Comparison of ENCODE assay signal across 23 cellular contexts in genomic region chr12:5624873-5625272, GRCh38.
"Had no signal": no experiment of that assay in that cellular context is flagged by ENCODE, and none has a peak within 500 bp of the region (broad histone marks: within the 10 kb centered on the region; RNA-seq: fewer than 3 reads in every experiment).

No MANE protein-coding gene starts in this region.

- DNase-seq: activated CD4-positive, alpha-beta T cell treated with anti-CD3 and anti-CD28 coated beads for 4 hours; activated CD4-positive, alpha-beta T cell treated with anti-CD3 and anti-CD28 coated beads, Interleukin-2, amount 50 U/mL, for 4 hours; activated CD8-positive, alpha-beta memory T cell treated with anti-CD3 and anti-CD28 coated beads, Interleukin-2, amount 50 U/mL, for 48 hours; activated CD8-positive, alpha-beta T cell treated with anti-CD3 and anti-CD28 coated beads, Interleukin-2, amount 10 ng/mL, durations not matched to agents 7 days and 5 days; activated naive CD4-positive, alpha-beta T cell treated with anti-CD3 and anti-CD28 coated beads, Interleukin-2, amount 50 U/mL, for 16 hours; activated naive CD8-positive, alpha-beta T cell treated with anti-CD3 and anti-CD28 coated beads, Interleukin-2, amount 10 ng/mL, durations not matched to agents 7 days and 5 days; activated T-cell treated with anti-CD3 and anti-CD28 coated beads, Interleukin-2, amount 50 U/mL, for 1 hour; adrenal gland; anterior cingulate cortex; NCI-H1092; NCI-H1417 treated with DMSO at 0.1 percent for 48 hours; NCI-H1694; NCI-H2029; NCI-H2107; NCI-H2171 treated with DMSO at 0.1 percent for 48 hours; NCI-H226; NCI-H526; Peyer's patch; SHP77 had no signal

- H3K36me3 Mint-ChIP-seq: activated naive CD8-positive, alpha-beta T cell treated with anti-CD3 and anti-CD28 coated beads, Interleukin-2, amount 10 ng/mL, durations not matched to agents 7 days and 5 days had no signal

- H3K9me3 Mint-ChIP-seq: activated naive CD8-positive, alpha-beta T cell treated with anti-CD3 and anti-CD28 coated beads, Interleukin-2, amount 10 ng/mL, durations not matched to agents 7 days and 5 days; T-helper 1 cell treated with Interleukin-12 subunit alpha and Interleukin-12 subunit beta and Interleukin-4 antibody, amounts not matched to agents 30 μg/mL and 1 μg/mL, for 36 hours had no signal

- H3K4me3 ChIP-seq: adrenal gland, Peyer's patch had no signal

- H3K4me3 Mint-ChIP-seq: activated CD8-positive, alpha-beta T cell treated with anti-CD3 and anti-CD28 coated beads, Interleukin-2, amount 10 ng/mL, durations not matched to agents 7 days and 5 days; activated naive CD8-positive, alpha-beta T cell treated with anti-CD3 and anti-CD28 coated beads, Interleukin-2, amount 10 ng/mL, durations not matched to agents 7 days and 5 days; T-helper 1 cell treated with Interleukin-12 subunit alpha and Interleukin-12 subunit beta and Interleukin-4 antibody, amounts not matched to agents 30 μg/mL and 1 μg/mL, for 36 hours had no signal

- H3K4me1 ChIP-seq: adrenal gland, Peyer's patch had no signal

- H3K27ac ChIP-seq: adrenal gland, KMS-11, Peyer's patch, RWPE1 had no signal

- ATAC-seq: activated CD4-positive, CD25-positive, alpha-beta regulatory T cell treated with anti-CD3 and anti-CD28 coated beads, Interleukin-2, amount 50 U/mL, for 24 hours; activated CD8-positive, alpha-beta T cell treated with anti-CD3 and anti-CD28 coated beads, Interleukin-2, amount 10 ng/mL, durations not matched to agents 7 days and 5 days had no signal

- H3K9ac ChIP-seq: KMS-11 had no signal

- H3K36me3 ChIP-seq: adrenal gland, Peyer's patch had no signal

- H3K27me3 ChIP-seq: adrenal gland, Peyer's patch had no signal

- H3K4me2 ChIP-seq: KMS-11 had no signal

- H3K9me3 ChIP-seq: adrenal gland, Peyer's patch had no signal

- H3K27ac Mint-ChIP-seq: activated CD8-positive, alpha-beta T cell treated with anti-CD3 and anti-CD28 coated beads, Interleukin-2, amount 10 ng/mL, durations not matched to agents 7 days and 5 days; activated naive CD8-positive, alpha-beta T cell treated with anti-CD3 and anti-CD28 coated beads, Interleukin-2, amount 10 ng/mL, durations not matched to agents 7 days and 5 days; T-helper 1 cell treated with Interleukin-12 subunit alpha and Interleukin-12 subunit beta and Interleukin-4 antibody, amounts not matched to agents 30 μg/mL and 1 μg/mL, for 36 hours had no signal
